In genomic region chr11:134261626-134262488, GRCh38 we compare ENCODE assay signal across 8 cellular contexts. TPM values are rescaled to one million over a fixed set of nuclear protein-coding genes. Genes with fewer than 3 reads are reported as not detected.
A peak's percentile ranks its signal among the peaks of the same experiment; 100 is the strongest.
DNase-seq lines count a peak whose midpoint lies in the region; ATAC-seq and TF ChIP-seq lines count a peak whose summit lies in the region.

No MANE protein-coding gene starts in this region.

- H3K4me3 Mint-ChIP-seq in nephron progenitor cell: no peak overlapping the region

- no peak overlapping the region for H3K27ac ChIP-seq in AG04450 (ENCODE audit: low read depth, low read length)

- H3K36me3 Mint-ChIP-seq in nephron progenitor cell (ENCODE audit: low read depth): no peaks in the 10 kb centered on the region

- no peak overlapping the region for H3K4me3 ChIP-seq in AG04450 (ENCODE audit: low read depth, low read length)

- H3K9me3 ChIP-seq in AG04450 (ENCODE audit: control insufficient read depth, insufficient read depth, low read length): no peaks in the 10 kb centered on the region

- peak; percentile 60 for TF ChIP-seq CTCF in AG04450 (IDR thresholded peaks at IDR 0.05; ENCODE audit: low read depth, low read length)
- TF ChIP-seq CTCF in nephron progenitor cell (IDR thresholded peaks at IDR 0.05): peak; percentile 50

- DNase-seq in AG04450 (ENCODE audit: low read depth, low spot score): no peak
- DNase-seq in DMS53 (lab: John Stamatoyannopoulos, UW): peak; percentile 70
- DNase-seq in NCI-H2196 treated with DMSO at 0.1 percent for 48 hours (lab: John Stamatoyannopoulos, UW; ENCODE audit: unreplicated experiment): peak; percentile 14
- peak; percentile 34 for DNase-seq in astrocyte of the hippocampus (ENCODE audit: low read depth, low spot score)
- peak; percentile 35 for DNase-seq in nephron progenitor cell
- no peak for DNase-seq in cerebellar nuclear complex (lab: John Stamatoyannopoulos, UW)

- H3K27me3 Mint-ChIP-seq in nephron progenitor cell (ENCODE audit: low read depth, poor library complexity): no peaks in the 10 kb centered on the region

- POLR2A ChIA-PET in AG04450 (lab: Yijun Ruan, JAX): interaction anchor here (1.1 kb wide), 1 partner anchor 8 kb away, joined by 4 read pairs; the partner anchor contains the start of genes ACAD8 and THYN1

- no peaks in the 10 kb centered on the region for H3K9me3 Mint-ChIP-seq in nephron progenitor cell

- no peak overlapping the region for H3K27ac Mint-ChIP-seq in nephron progenitor cell

- CTCF ChIA-PET in AG04450 (lab: Charles Lee): interaction anchor here (0.7 to 2.6 kb wide), 6 partner anchors 8 to 18 kb away, joined by 3 to 14 read pairs (median 4); partner anchors contain the start of genes ACAD8 and THYN1

- no peaks in the 10 kb centered on the region for H3K27me3 ChIP-seq in AG04450 (ENCODE audit: control insufficient read depth, insufficient read depth, low read length)

- ATAC-seq in GM21529 (IDR thresholded peaks at IDR 0.05; ENCODE audit: unreplicated experiment) (no peak), GM21786 (IDR thresholded peaks at IDR 0.05; ENCODE audit: unreplicated experiment) (no peak)

- H3K4me1 Mint-ChIP-seq in nephron progenitor cell: peaks cover 8% of the 10 kb centered on the region

RNA-seq across cellular contexts. Expression of gene ACAD8, which starts 8.5 kb away (rescaled TPM):
- polyA plus RNA-seq in AG04450 (2011; rRNA removed): 22.1 and 24.7 TPM in 2 replicates
- polyA minus RNA-seq in AG04450 (2011; rRNA and poly(A)+ RNA removed): 13.5 and 13.6 TPM in 2 replicates

RNA-seq across cellular contexts. Expression of gene THYN1, which starts 8.7 kb away (rescaled TPM):
- polyA plus RNA-seq in AG04450 (2011; rRNA removed): 73.3 and 80.8 TPM in 2 replicates
- polyA minus RNA-seq in AG04450 (2011; rRNA and poly(A)+ RNA removed): 51.9 and 52.5 TPM in 2 replicates

RNA-seq across cellular contexts. Expression of gene GLB1L3, which starts 14.3 kb away (rescaled TPM):
- not detected in 2 replicates for polyA plus RNA-seq in AG04450 (2011; rRNA removed)
- polyA minus RNA-seq in AG04450 (2011; rRNA and poly(A)+ RNA removed): not detected in 2 replicates

RNA-seq across cellular contexts. Expression of gene VPS26B, which starts 37.4 kb away (rescaled TPM):
- polyA plus RNA-seq in AG04450 (2011; rRNA removed): 49.9 and 53.7 TPM in 2 replicates
- 66.8 and 67.1 TPM in 2 replicates for polyA minus RNA-seq in AG04450 (2011; rRNA and poly(A)+ RNA removed)

RNA-seq across cellular contexts. Expression of gene NCAPD3, which starts 38.1 kb away (rescaled TPM):
- 10.2 and 12.2 TPM in 2 replicates for polyA plus RNA-seq in AG04450 (2011; rRNA removed)
- 18.7 and 19.2 TPM in 2 replicates for polyA minus RNA-seq in AG04450 (2011; rRNA and poly(A)+ RNA removed)

Comparison
In these comparisons a context has a peak if more than half of its experiments do, and no peak if none do; other contexts are left out.
1. DNase-seq: peak in DMS53 (single experiment), NCI-H2196 treated with DMSO at 0.1 percent for 48 hours (single experiment), astrocyte of the hippocampus (single experiment) and nephron progenitor cell (single experiment); none in AG04450 (single experiment) and cerebellar nuclear complex (0 of 2).